8 cellular contexts compared by ENCODE assay signal in the genomic region with DNA sequence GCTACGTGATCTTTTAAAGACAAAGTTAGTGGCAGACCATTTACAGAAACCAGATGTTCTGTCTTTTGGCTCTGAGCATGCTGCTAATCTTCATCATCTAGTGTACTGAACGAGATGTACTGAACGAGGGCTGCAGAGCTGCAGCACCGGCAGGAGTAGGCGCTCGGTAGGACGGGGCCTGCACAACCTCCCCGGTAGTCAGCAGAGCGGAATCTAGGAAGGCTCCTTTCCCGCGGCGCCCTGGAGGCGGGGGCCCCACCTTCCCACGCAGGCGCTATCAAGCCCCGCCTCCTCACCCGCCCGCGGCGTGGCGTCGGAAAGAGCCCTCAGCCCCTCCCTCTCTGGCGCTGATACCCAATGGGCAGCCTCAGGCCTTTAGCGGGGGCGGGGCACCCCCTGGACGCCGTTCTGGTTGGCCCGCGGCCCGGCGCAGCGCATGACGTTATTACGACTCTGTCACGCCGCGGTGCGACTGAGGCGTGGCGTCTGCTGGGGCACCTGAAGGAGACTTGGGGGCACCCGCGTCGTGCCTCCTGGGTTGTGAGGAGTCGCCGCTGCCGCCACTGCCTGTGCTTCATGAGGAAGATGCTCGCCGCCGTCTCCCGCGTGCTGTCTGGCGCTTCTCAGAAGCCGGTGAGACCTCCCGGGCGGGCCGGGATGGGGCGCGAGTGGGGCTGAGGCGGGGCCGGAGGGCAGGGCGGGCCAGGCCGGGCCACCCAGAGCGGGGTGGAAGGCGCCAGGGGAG. TPM values are rescaled to one million over a fixed set of nuclear protein-coding genes. Genes with fewer than 3 reads are reported as not detected.
A peak's percentile ranks its signal among the peaks of the same experiment; 100 is the strongest.
DNase-seq lines count a peak whose midpoint lies in the region; FAIRE-seq and TF ChIP-seq lines count a peak whose summit lies in the region.

A gene (plus strand): TSS at position 466 of the 745 bp plus-strand sequence. CDS start 111 bp downstream, at position 577.

- H3K27me3 Mint-ChIP-seq in HFFc6 (ENCODE audit: insufficient read depth): peaks cover under 1% of the 10 kb centered on the region; the same call in 1 of the 2 replicates
- no peaks in the 10 kb centered on the region for H3K27me3 Mint-ChIP-seq in activated naive CD4-positive, alpha-beta T cell treated with anti-CD3 and anti-CD28 coated beads, Interleukin-2, amount 10 ng/mL, durations not matched to agents 7 days and 5 days

- peak within 1 kb of the TSS; percentile 75 for H3K9ac ChIP-seq in SK-N-MC (ENCODE audit: insufficient read length)

- peak; percentile 68 for TF ChIP-seq POLR2A in NB4 (IDR thresholded peaks at IDR 0.05; ENCODE audit: extremely low read depth, insufficient read length)

- FAIRE-seq in frontal cortex (lab: Jason Lieb, UNC): no peak

- peak within 1 kb of the TSS; percentile 84 for H3K27ac Mint-ChIP-seq in HFFc6
- peak within 1 kb of the TSS; percentile 90 for H3K27ac Mint-ChIP-seq in activated naive CD4-positive, alpha-beta T cell treated with anti-CD3 and anti-CD28 coated beads, Interleukin-2, amount 10 ng/mL, durations not matched to agents 7 days and 5 days

- peak within 1 kb of the TSS; percentile 87 for H3K4me3 Mint-ChIP-seq in HFFc6
- H3K4me3 Mint-ChIP-seq in activated naive CD4-positive, alpha-beta T cell treated with anti-CD3 and anti-CD28 coated beads, Interleukin-2, amount 10 ng/mL, durations not matched to agents 7 days and 5 days: peak within 1 kb of the TSS; percentile 84

- H3K36me3 ChIP-seq in SK-N-MC (ENCODE audit: insufficient read depth, low read length): 0 out of 2 replicates have a peak, but pooled peaks cover 5% of the 10 kb centered on the region

- H3K4me1 Mint-ChIP-seq in HFFc6 (ENCODE audit: low read depth): peaks cover 25% of the 10 kb centered on the region
- H3K4me1 Mint-ChIP-seq in activated naive CD4-positive, alpha-beta T cell treated with anti-CD3 and anti-CD28 coated beads, Interleukin-2, amount 10 ng/mL, durations not matched to agents 7 days and 5 days: peaks cover 22% of the 10 kb centered on the region

- TF ChIP-seq CTCF in HFFc6 (IDR thresholded peaks at IDR 0.05) (no peak), NB4 (IDR thresholded peaks at IDR 0.05; ENCODE audit: low read depth, low read length) (no peak)

- H3K9me3 Mint-ChIP-seq in HFFc6: no peaks in the 10 kb centered on the region
- H3K9me3 Mint-ChIP-seq in activated naive CD4-positive, alpha-beta T cell treated with anti-CD3 and anti-CD28 coated beads, Interleukin-2, amount 10 ng/mL, durations not matched to agents 7 days and 5 days: no peaks in the 10 kb centered on the region

- DNase-seq in GM04503 (ENCODE audit: low read depth): peak; percentile 42
- peak; percentile 84 for DNase-seq in HFFc6
- peak; percentile 94 for DNase-seq in NB4 (ENCODE audit: low read depth)
- DNase-seq in SK-N-MC (ENCODE audit: low read depth, low spot score): peak; percentile 51
- peak; percentile 94 for DNase-seq in activated naive CD4-positive, alpha-beta T cell treated with anti-CD3 and anti-CD28 coated beads, Interleukin-2, amount 10 ng/mL, durations not matched to agents 7 days and 5 days
- peak; percentile 82 to 86 for DNase-seq in frontal cortex (ENCODE audit: low spot score in 2 of 2)
- DNase-seq in non-pigmented ciliary epithelial cell (ENCODE audit: low read depth): peak; percentile 52
- peak; percentile 91 for DNase-seq in superior temporal gyrus (ENCODE audit: extremely low spot score)

- CTCF ChIA-PET in activated naive CD4-positive, alpha-beta T cell treated with anti-CD3 and anti-CD28 coated beads, Interleukin-2, amount 10 ng/mL, durations not matched to agents 7 days and 5 days (lab: Charles Lee): no interaction called here

- peak within 1 kb of the TSS; percentile 30 for H3K27ac ChIP-seq in SK-N-MC

- peak within 1 kb of the TSS; percentile 83 for H3K4me3 ChIP-seq in NB4 (ENCODE audit: low read depth, low read length)
- H3K4me3 ChIP-seq in SK-N-MC: peak within 1 kb of the TSS; percentile 85

- no peaks in the 10 kb centered on the region for H3K36me3 Mint-ChIP-seq in HFFc6 (ENCODE audit: low read depth)
- peaks cover 3% of the 10 kb centered on the region for H3K36me3 Mint-ChIP-seq in activated naive CD4-positive, alpha-beta T cell treated with anti-CD3 and anti-CD28 coated beads, Interleukin-2, amount 10 ng/mL, durations not matched to agents 7 days and 5 days

- no peaks in the 10 kb centered on the region for H3K9me3 ChIP-seq in SK-N-MC (ENCODE audit: low read depth, low read length)

RNA-seq across cellular contexts. Expression of the gene that starts here (rescaled TPM):
- 100 to 1,000 TPM; 153 to 182 (median 162) TPM for total RNA-seq in HFFc6 (2021; fragmentation: NEBNext Ultra II Directional; extraction: Animal tissue kit (Norgen Biotek cat#: 25700))
- 56.7 TPM for total RNA-seq in frontal cortex

Comparison
In these comparisons a context has a peak if more than half of its experiments do, and no peak if none do; other contexts are left out.
1. Peak in every context shown above with its lines: DNase-seq, H3K4me3 ChIP-seq and H3K27ac ChIP-seq.
2. DNase-seq: peak in every context shown above with its lines; median percentile 94 in NB4; 94 in activated naive CD4-positive, alpha-beta T cell treated with anti-CD3 and anti-CD28 coated beads, Interleukin-2, amount 10 ng/mL, durations not matched to agents 7 days and 5 days; 91 in superior temporal gyrus; 84 in HFFc6; 84 in frontal cortex; 52 in non-pigmented ciliary epithelial cell; 51 in SK-N-MC; 42 in GM04503.